29 cellular contexts compared by ENCODE assay signal in genomic region chr5:145803617-145804016, GRCh38.
"Had no signal": no experiment of that assay in that cellular context is flagged by ENCODE, and none has a peak within 500 bp of the region (broad histone marks: within the 10 kb centered on the region; RNA-seq: fewer than 3 reads in every experiment).

No MANE protein-coding gene starts in this region.

- H3K27me3 Mint-ChIP-seq: activated CD4-positive, alpha-beta memory T cell treated with anti-CD3 and anti-CD28 coated beads for 36 hours; activated CD4-positive, alpha-beta T cell treated with anti-CD3 and anti-CD28 coated beads for 36 hours; activated CD4-positive, alpha-beta T cell treated with anti-CD3 and anti-CD28 coated beads, Interleukin-2, amount 10 ng/mL, durations not matched to agents 24 days and 14 days; activated naive CD8-positive, alpha-beta T cell; activated T-helper 17 cell treated with anti-CD3 and anti-CD28 coated beads, Interleukin-2, amount 50 U/mL, for 72 hours; central memory CD8-positive, alpha-beta T cell; dendritic cell treated with granulocyte-macrophage colony-stimulating factor and Interleukin-4, amounts not matched to agents 40 ng/mL and 50 ng/mL, for 4 days; effector memory CD8-positive, alpha-beta T cell; T-helper 17 cell had no signal

- H3K27ac Mint-ChIP-seq: activated CD4-positive, alpha-beta memory T cell treated with anti-CD3 and anti-CD28 coated beads for 36 hours; activated CD4-positive, alpha-beta T cell treated with anti-CD3 and anti-CD28 coated beads for 36 hours; activated CD4-positive, alpha-beta T cell treated with anti-CD3 and anti-CD28 coated beads, Interleukin-2, amount 10 ng/mL, durations not matched to agents 24 days and 14 days; activated naive CD8-positive, alpha-beta T cell; activated T-helper 17 cell treated with anti-CD3 and anti-CD28 coated beads, Interleukin-2, amount 50 U/mL, for 72 hours; dendritic cell treated with granulocyte-macrophage colony-stimulating factor and Interleukin-4, amounts not matched to agents 40 ng/mL and 50 ng/mL, for 4 days; effector memory CD8-positive, alpha-beta T cell; T-helper 17 cell; T-helper 2 cell treated with Interferon-gamma antibody and Interleukin-4, amounts not matched to agents 5 μg/mL and 100 μg/mL, for 36 hours had no signal

- H3K36me3 ChIP-seq: brain microvascular endothelial cell, esophagus squamous epithelium, WERI-Rb-1 had no signal

- H3K27ac ChIP-seq: brain microvascular endothelial cell, coronary artery, dorsolateral prefrontal cortex, epithelial cell of prostate, esophagus squamous epithelium, gastroesophageal sphincter, WERI-Rb-1 had no signal

- H3K36me3 Mint-ChIP-seq: activated CD4-positive, alpha-beta memory T cell treated with anti-CD3 and anti-CD28 coated beads for 36 hours; activated naive CD8-positive, alpha-beta T cell had no signal

- H3K9me3 Mint-ChIP-seq: activated CD4-positive, alpha-beta memory T cell treated with anti-CD3 and anti-CD28 coated beads for 36 hours; activated CD4-positive, alpha-beta T cell treated with anti-CD3 and anti-CD28 coated beads, Interleukin-2, amount 10 ng/mL, durations not matched to agents 24 days and 14 days; activated T-cell treated with anti-CD3 and anti-CD28 coated beads, Interleukin-2, amount 50 U/mL, for 4 hours; activated T-helper 17 cell treated with anti-CD3 and anti-CD28 coated beads, Interleukin-2, amount 50 U/mL, for 72 hours; central memory CD8-positive, alpha-beta T cell; dendritic cell treated with granulocyte-macrophage colony-stimulating factor and Interleukin-4, amounts not matched to agents 40 ng/mL and 50 ng/mL, for 4 days; T-helper 2 cell treated with Interferon-gamma antibody and Interleukin-4, amounts not matched to agents 5 μg/mL and 100 μg/mL, for 36 hours had no signal

- H3K4me1 ChIP-seq: gastroesophageal sphincter had no signal

- H3K4me1 Mint-ChIP-seq: activated CD4-positive, alpha-beta T cell treated with anti-CD3 and anti-CD28 coated beads for 36 hours; activated CD4-positive, alpha-beta T cell treated with anti-CD3 and anti-CD28 coated beads, Interleukin-2, amount 10 ng/mL, durations not matched to agents 24 days and 14 days; activated T-helper 17 cell treated with anti-CD3 and anti-CD28 coated beads, Interleukin-2, amount 50 U/mL, for 72 hours; central memory CD8-positive, alpha-beta T cell; T-helper 17 cell had no signal

- H3K4me3 Mint-ChIP-seq: activated CD4-positive, alpha-beta memory T cell treated with anti-CD3 and anti-CD28 coated beads for 36 hours; activated CD4-positive, alpha-beta T cell treated with anti-CD3 and anti-CD28 coated beads for 36 hours; activated CD4-positive, alpha-beta T cell treated with anti-CD3 and anti-CD28 coated beads, Interleukin-2, amount 10 ng/mL, durations not matched to agents 24 days and 14 days; activated naive CD8-positive, alpha-beta T cell; activated T-cell treated with anti-CD3 and anti-CD28 coated beads, Interleukin-2, amount 50 U/mL, for 4 hours; activated T-helper 17 cell treated with anti-CD3 and anti-CD28 coated beads, Interleukin-2, amount 50 U/mL, for 72 hours; central memory CD8-positive, alpha-beta T cell; dendritic cell treated with granulocyte-macrophage colony-stimulating factor and Interleukin-4, amounts not matched to agents 40 ng/mL and 50 ng/mL, for 4 days; effector memory CD8-positive, alpha-beta T cell; T-helper 17 cell; T-helper 2 cell treated with Interferon-gamma antibody and Interleukin-4, amounts not matched to agents 5 μg/mL and 100 μg/mL, for 36 hours had no signal

- H3K27me3 ChIP-seq: brain microvascular endothelial cell, dorsolateral prefrontal cortex, esophagus squamous epithelium, gastroesophageal sphincter had no signal

- ATAC-seq: activated CD4-positive, alpha-beta T cell treated with anti-CD3 and anti-CD28 coated beads for 36 hours; activated T-cell treated with anti-CD3 and anti-CD28 coated beads, Interleukin-2, amount 50 U/mL, for 4 hours; activated T-helper 17 cell treated with anti-CD3 and anti-CD28 coated beads, Interleukin-2, amount 50 U/mL, for 72 hours; effector memory CD8-positive, alpha-beta T cell; gastroesophageal sphincter; T-helper 17 cell had no signal

- H3K4me3 ChIP-seq: coronary artery, dorsolateral prefrontal cortex, esophagus squamous epithelium, gastroesophageal sphincter had no signal

- H3K9me3 ChIP-seq: esophagus squamous epithelium, gastroesophageal sphincter had no signal

- DNase-seq: activated CD4-positive, alpha-beta memory T cell treated with anti-CD3 and anti-CD28 coated beads for 36 hours; activated CD4-positive, alpha-beta T cell treated with anti-CD3 and anti-CD28 coated beads for 36 hours; activated CD4-positive, alpha-beta T cell treated with anti-CD3 and anti-CD28 coated beads, Interleukin-2, amount 10 ng/mL, durations not matched to agents 24 days and 14 days; activated CD4-positive, CD25-positive, alpha-beta regulatory T cell; activated CD4-positive, CD25-positive, alpha-beta regulatory T cell treated with anti-CD3 and anti-CD28 coated beads, Interleukin-2, amount 50 U/mL, for 72 hours; activated effector memory CD4-positive, alpha-beta T cell treated with Interleukin-2 at 50 U/mL for 16 hours; activated gamma-delta T cell treated with Interleukin-2 at 50 U/mL for 16 hours; activated naive CD4-positive, alpha-beta T cell treated with anti-CD3 and anti-CD28 coated beads, Interleukin-2, amount 50 U/mL, for 16 hours; activated naive CD4-positive, alpha-beta T cell treated with Interleukin-2 at 50 U/mL for 16 hours; activated T-cell treated with anti-CD3 and anti-CD28 coated beads, Interleukin-2, amount 50 U/mL, for 4 hours; amniotic stem cell; anterior cingulate cortex; brain microvascular endothelial cell; dorsolateral prefrontal cortex; effector memory CD8-positive, alpha-beta T cell; esophagus squamous epithelium; foreskin melanocyte; T-helper 1 cell; T-helper 17 cell; T1000; WERI-Rb-1 had no signal
